1 cellular context compared by ENCODE assay signal in the genomic region with DNA sequence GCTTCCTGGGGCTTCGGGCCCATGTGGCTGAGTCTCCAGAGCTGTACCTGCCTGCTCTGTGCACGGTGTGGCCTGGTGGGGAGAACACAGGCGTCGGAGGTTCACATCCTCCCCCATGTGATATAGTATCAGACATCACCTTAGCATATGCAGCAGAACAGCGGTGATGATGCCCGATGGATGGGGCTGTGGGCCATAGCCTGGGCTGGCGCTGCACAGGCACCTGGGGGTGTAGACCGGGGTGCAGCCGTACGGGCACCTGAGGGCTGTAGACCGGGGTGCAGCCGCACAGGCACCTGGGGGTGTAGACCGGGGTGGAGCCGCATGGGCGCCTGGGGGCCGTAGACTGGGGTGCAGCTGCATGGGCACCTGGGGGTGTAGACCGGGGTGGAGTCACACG.
TF ChIP-seq lines count a peak whose summit lies in the region.

No MANE protein-coding gene starts in this region.

TF ChIP-seq in HepG2, 621 proteins besides CTCF, POLR2A, EP300 and RAD21:
- TF ChIP-seq HOXA3 (CRISPR knock-in tag; IDR thresholded peaks at IDR 0.05) (no peak), SSRP1 (CRISPR knock-in tag; IDR thresholded peaks at IDR 0.05) (no peak), ZBTB3 (CRISPR knock-in tag; IDR thresholded peaks at IDR 0.05; ENCODE audit: borderline replicate concordance, low read depth) (no peak), RFXAP (CRISPR knock-in tag; IDR thresholded peaks at IDR 0.05; ENCODE audit: borderline replicate concordance) (no peak), NCOR1 (IDR thresholded peaks at IDR 0.05; ENCODE audit: borderline replicate concordance, low read length) (no peak), MAZ (IDR thresholded peaks at IDR 0.05; ENCODE audit: borderline replicate concordance, low read depth, low read length) (no peak), MAZ (CRISPR knock-in tag; IDR thresholded peaks at IDR 0.05; ENCODE audit: low read depth) (no peak), ZNF18 (CRISPR knock-in tag; IDR thresholded peaks at IDR 0.05; ENCODE audit: insufficient replicate concordance) (no peak), E2F5 (CRISPR knock-in tag; conservative IDR thresholded peaks at IDR 0.05) (no peak), TCF7L2 (IDR thresholded peaks at IDR 0.05; ENCODE audit: low read depth, low read length) (no peak), NAIF1 (CRISPR knock-in tag; IDR thresholded peaks at IDR 0.05; ENCODE audit: borderline replicate concordance) (no peak)
- TF ChIP-seq, protein P1, sequence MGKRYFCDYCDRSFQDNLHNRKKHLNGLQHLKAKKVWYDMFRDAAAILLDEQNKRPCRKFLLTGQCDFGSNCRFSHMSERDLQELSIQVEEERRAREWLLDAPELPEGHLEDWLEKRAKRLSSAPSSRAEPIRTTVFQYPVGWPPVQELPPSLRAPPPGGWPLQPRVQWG (CRISPR knock-in tag; IDR thresholded peaks at IDR 0.05; ENCODE audit: borderline replicate concordance, low read depth): no peak
- TF ChIP-seq, protein P2, sequence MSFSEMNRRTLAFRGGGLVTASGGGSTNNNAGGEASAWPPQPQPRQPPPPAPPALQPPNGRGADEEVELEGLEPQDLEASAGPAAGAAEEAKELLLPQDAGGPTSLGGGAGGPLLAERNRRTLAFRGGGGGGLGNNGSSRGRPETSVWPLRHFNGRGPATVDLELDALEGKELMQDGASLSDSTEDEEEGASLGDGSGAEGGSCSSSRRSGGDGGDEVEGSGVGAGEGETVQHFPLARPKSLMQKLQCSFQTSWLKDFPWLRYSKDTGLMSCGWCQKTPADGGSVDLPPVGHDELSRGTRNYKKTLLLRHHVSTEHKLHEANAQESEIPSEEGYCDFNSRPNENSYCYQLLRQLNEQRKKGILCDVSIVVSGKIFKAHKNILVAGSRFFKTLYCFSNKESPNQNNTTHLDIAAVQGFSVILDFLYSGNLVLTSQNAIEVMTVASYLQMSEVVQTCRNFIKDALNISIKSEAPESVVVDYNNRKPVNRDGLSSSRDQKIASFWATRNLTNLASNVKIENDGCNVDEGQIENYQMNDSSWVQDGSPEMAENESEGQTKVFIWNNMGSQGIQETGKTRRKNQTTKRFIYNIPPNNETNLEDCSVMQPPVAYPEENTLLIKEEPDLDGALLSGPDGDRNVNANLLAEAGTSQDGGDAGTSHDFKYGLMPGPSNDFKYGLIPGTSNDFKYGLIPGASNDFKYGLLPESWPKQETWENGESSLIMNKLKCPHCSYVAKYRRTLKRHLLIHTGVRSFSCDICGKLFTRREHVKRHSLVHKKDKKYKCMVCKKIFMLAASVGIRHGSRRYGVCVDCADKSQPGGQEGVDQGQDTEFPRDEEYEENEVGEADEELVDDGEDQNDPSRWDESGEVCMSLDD (CRISPR knock-in tag; IDR thresholded peaks at IDR 0.05; ENCODE audit: borderline replicate concordance): no peak
- TF ChIP-seq, protein P3, sequence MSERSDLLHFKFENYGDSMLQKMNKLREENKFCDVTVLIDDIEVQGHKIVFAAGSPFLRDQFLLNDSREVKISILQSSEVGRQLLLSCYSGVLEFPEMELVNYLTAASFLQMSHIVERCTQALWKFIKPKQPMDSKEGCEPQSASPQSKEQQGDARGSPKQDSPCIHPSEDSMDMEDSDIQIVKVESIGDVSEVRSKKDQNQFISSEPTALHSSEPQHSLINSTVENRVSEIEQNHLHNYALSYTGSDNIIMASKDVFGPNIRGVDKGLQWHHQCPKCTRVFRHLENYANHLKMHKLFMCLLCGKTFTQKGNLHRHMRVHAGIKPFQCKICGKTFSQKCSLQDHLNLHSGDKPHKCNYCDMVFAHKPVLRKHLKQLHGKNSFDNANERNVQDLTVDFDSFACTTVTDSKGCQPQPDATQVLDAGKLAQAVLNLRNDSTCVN (CRISPR knock-in tag; IDR thresholded peaks at IDR 0.05; ENCODE audit: borderline replicate concordance): no peak
